1 cellular context compared by ENCODE assay signal in genomic region chr1:32724678-32725594, GRCh38.
TF ChIP-seq lines count a peak whose summit lies in the region.

No MANE protein-coding gene starts in this region.

TF ChIP-seq in IMR-90, 13 proteins besides CTCF, POLR2A, EP300 and RAD21 (continued from another document):
- TF ChIP-seq CHD1 (IDR thresholded peaks at IDR 0.05; ENCODE audit: low read depth, low read length) (no peak), BHLHE40 (IDR thresholded peaks at IDR 0.05; ENCODE audit: low read depth, low read length) (no peak), MAFK (IDR thresholded peaks at IDR 0.05; ENCODE audit: low read depth, low read length) (peak; percentile 84), MAZ (IDR thresholded peaks at IDR 0.05; ENCODE audit: borderline replicate concordance, low read depth, low read length) (peak; percentile 92), RCOR1 (IDR thresholded peaks at IDR 0.05; ENCODE audit: insufficient replicate concordance, low read length) (peak; percentile 38)
TF ChIP-seq in IMR-90: peak in this region for 6.
